Comparison of ENCODE assay signal across 18 cellular contexts in genomic region chr6:169907419-169908115, GRCh38.
DNase-seq lines count a peak whose midpoint lies in the region; ATAC-seq and TF ChIP-seq lines count a peak whose summit lies in the region.
"Had no signal": no experiment of that assay in that cellular context is flagged by ENCODE, and none has a peak within 500 bp of the region (broad histone marks: within the 10 kb centered on the region; RNA-seq: fewer than 3 reads in every experiment).

No MANE protein-coding gene starts in this region.

- no peaks in the 10 kb centered on the region for H3K4me1 Mint-ChIP-seq in stimulated activated naive CD8-positive, alpha-beta T cell treated with anti-CD3 and anti-CD28 coated beads, Interleukin-15, amount 100 ng/mL, for 72 hours
- H3K4me1 Mint-ChIP-seq in neural progenitor cell (peaks cover 26% of the 10 kb centered on the region), progenitor cell of endocrine pancreas (ENCODE audit: low read depth) (no peaks in the 10 kb centered on the region)

- no peak overlapping the region for H3K4me2 ChIP-seq in neural progenitor cell

- H3K4me1 ChIP-seq in neural progenitor cell, result peaks cover 5% of the 10 kb centered on the region
- H3K4me1 ChIP-seq: Caco-2 had no signal

- no peak overlapping the region for H3K4me3 Mint-ChIP-seq in stimulated activated naive CD8-positive, alpha-beta T cell treated with anti-CD3 and anti-CD28 coated beads, Interleukin-15, amount 100 ng/mL, for 72 hours
- peak overlapping the region; percentile 53 for H3K4me3 Mint-ChIP-seq in neural progenitor cell
- H3K4me3 Mint-ChIP-seq in progenitor cell of endocrine pancreas (ENCODE audit: low read depth), result no peak overlapping the region
- H3K4me3 Mint-ChIP-seq: B cell; CD4-positive, alpha-beta T cell; HFFc6; IgD-negative memory B cell had no signal

- H3K27me3 ChIP-seq in neural progenitor cell, result no peaks in the 10 kb centered on the region

- no peaks in the 10 kb centered on the region for H3K9me3 ChIP-seq in neural progenitor cell (ENCODE audit: low read depth)
- H3K9me3 ChIP-seq: Caco-2 had no signal

- no peaks in the 10 kb centered on the region for H3K36me3 ChIP-seq in neural progenitor cell

- ATAC-seq in stimulated activated naive CD8-positive, alpha-beta T cell treated with anti-CD3 and anti-CD28 coated beads, Interleukin-15, amount 100 ng/mL, for 72 hours, result peak; percentile 18
- no peak for ATAC-seq in stimulated activated naive CD8-positive, alpha-beta T cell treated with anti-CD3 and anti-CD28 coated beads, Interleukin-15, Interleukin-2, amounts not matched to agents 100 U/mL and 50 U/mL, for 24 hours
- ATAC-seq: HCT116, HepG2 had no signal

- no peak for TF ChIP-seq CTCF in neural progenitor cell (IDR thresholded peaks at IDR 0.05)
- TF ChIP-seq CTCF in progenitor cell of endocrine pancreas (IDR thresholded peaks at IDR 0.05; ENCODE audit: unreplicated experiment), result no peak
- no peak for TF ChIP-seq CTCF in GM20000 (IDR thresholded peaks at IDR 0.05; ENCODE audit: extremely low read depth, missing control alignments)

- no peak overlapping the region for H3K9ac ChIP-seq in neural progenitor cell

- no peak overlapping the region for H3K4me3 ChIP-seq in neural progenitor cell

- peaks cover 24% of the 10 kb centered on the region for H3K27me3 Mint-ChIP-seq in stimulated activated naive CD8-positive, alpha-beta T cell treated with anti-CD3 and anti-CD28 coated beads, Interleukin-15, amount 100 ng/mL, for 72 hours
- H3K27me3 Mint-ChIP-seq in neural progenitor cell (ENCODE audit: insufficient read depth, low read depth), result peaks cover 21% of the 10 kb centered on the region
- H3K27me3 Mint-ChIP-seq in progenitor cell of endocrine pancreas, result peaks cover 13% of the 10 kb centered on the region
- H3K27me3 Mint-ChIP-seq: B cell; CD4-positive, alpha-beta T cell had no signal

- H3K27ac ChIP-seq in neural progenitor cell, result no peak overlapping the region
- H3K27ac ChIP-seq: C4-2B had no signal

- H3K9me3 Mint-ChIP-seq in stimulated activated naive CD8-positive, alpha-beta T cell treated with anti-CD3 and anti-CD28 coated beads, Interleukin-15, amount 100 ng/mL, for 72 hours, result no peaks in the 10 kb centered on the region
- H3K9me3 Mint-ChIP-seq in neural progenitor cell, result peaks cover 2% of the 10 kb centered on the region
- no peaks in the 10 kb centered on the region for H3K9me3 Mint-ChIP-seq in progenitor cell of endocrine pancreas (ENCODE audit: low read depth)
- H3K9me3 Mint-ChIP-seq: CD4-positive, alpha-beta T cell; IgD-negative memory B cell had no signal

- no peak overlapping the region for H2AFZ ChIP-seq in neural progenitor cell (replicated peaks)

- H3K36me3 Mint-ChIP-seq in neural progenitor cell, result no peaks in the 10 kb centered on the region
- H3K36me3 Mint-ChIP-seq in progenitor cell of endocrine pancreas (ENCODE audit: insufficient read depth), result no peaks in the 10 kb centered on the region
- H3K36me3 Mint-ChIP-seq: IgD-negative memory B cell had no signal

- H4K20me1 ChIP-seq in neural progenitor cell (ENCODE audit: low read depth), result no peaks in the 10 kb centered on the region

- peak overlapping the region in 1 of 2 donors; percentile 55 for H3K27ac Mint-ChIP-seq in stimulated activated naive CD8-positive, alpha-beta T cell treated with anti-CD3 and anti-CD28 coated beads, Interleukin-15, amount 100 ng/mL, for 72 hours
- peak overlapping the region; percentile 87 for H3K27ac Mint-ChIP-seq in neural progenitor cell
- H3K27ac Mint-ChIP-seq in progenitor cell of endocrine pancreas, result peak overlapping the region; percentile 50
- H3K27ac Mint-ChIP-seq: B cell; CD4-positive, alpha-beta T cell; HFFc6; IgD-negative memory B cell had no signal

- DNase-seq in stimulated activated naive CD8-positive, alpha-beta T cell treated with anti-CD3 and anti-CD28 coated beads, Interleukin-15, amount 100 ng/mL, for 72 hours, result no peak
- DNase-seq in stimulated activated naive CD8-positive, alpha-beta T cell treated with anti-CD3 and anti-CD28 coated beads, Interleukin-15, Interleukin-2, amounts not matched to agents 100 U/mL and 50 U/mL, for 24 hours, result no peak
- DNase-seq in neural progenitor cell (ENCODE audit: low spot score) (no peak), progenitor cell of endocrine pancreas (ENCODE audit: low spot score, unreplicated experiment) (no peak), GM20000 (ENCODE audit: low spot score) (no peak), midbrain (lab: John Stamatoyannopoulos, UW) (no peak)
- DNase-seq in stimulated activated CD4-positive, alpha-beta T cell treated with anti-CD3 and anti-CD28 coated beads, Interleukin-15, amount 100 ng/mL, for 24 hours, result no peak
- DNase-seq: 8988T; Caco-2; CD4-positive, alpha-beta T cell; GOT3; H7; HFFc6 had no signal

- no peaks in the 10 kb centered on the region for H3K79me2 ChIP-seq in neural progenitor cell (ENCODE audit: low read depth)

- no peaks in the 10 kb centered on the region for H3F3A ChIP-seq in neural progenitor cell (ENCODE audit: low read depth)
